Comparison of ENCODE assay signal across 10 cellular contexts in genomic region chr17:48609754-48610281, GRCh38. TPM values are rescaled to one million over a fixed set of nuclear protein-coding genes. Genes with fewer than 3 reads are reported as not detected.
DNase-seq lines count a peak whose midpoint lies in the region; ATAC-seq and TF ChIP-seq lines count a peak whose summit lies in the region.
"Had no signal": no experiment of that assay in that cellular context is flagged by ENCODE, and none has a peak within 500 bp of the region (broad histone marks: within the 10 kb centered on the region; RNA-seq: fewer than 3 reads in every experiment).

No MANE protein-coding gene starts in this region.

- peak overlapping the region; percentile 85 to 91 for H2BK12ac ChIP-seq in mesenchymal stem cell (ENCODE audit: low read length in 2 of 2)

- ATAC-seq in right cardiac atrium, result no peak

- H3K4me1 Mint-ChIP-seq in activated T-helper 2 cell treated with anti-CD3 and anti-CD28 coated beads, Interferon-gamma antibody, Interleukin-2, Interleukin-4, amounts not matched to agents 10 μg/mL and 5 μg/mL and 100 μg/mL, durations not matched to agents 14 hours and 24 hours and 36 hours (ENCODE audit: low read depth), result peaks cover 25% of the 10 kb centered on the region

- H3K9me3 Mint-ChIP-seq in activated T-helper 2 cell treated with anti-CD3 and anti-CD28 coated beads, Interferon-gamma antibody, Interleukin-2, Interleukin-4, amounts not matched to agents 10 μg/mL and 5 μg/mL and 100 μg/mL, durations not matched to agents 14 hours and 24 hours and 36 hours, result no peaks in the 10 kb centered on the region

- peak overlapping the region; percentile 99 for H2BK120ac ChIP-seq in mesenchymal stem cell (ENCODE audit: low read depth, low read length)

- intact Hi-C loops in right cardiac atrium (cut with DNase I), result loop anchor here in 2 of 4 donors (10.0 kb wide), 2 partner anchors 305 to 585 kb away; no protein-coding TSS in a partner anchor
- intact Hi-C loops in cardiac septum (cut with DNase I), result loop anchor here (10.0 kb wide), 2 partner anchors 385 to 585 kb away; partner anchors contain the start of gene IGF2BP1
- intact Hi-C loops in activated T-helper 2 cell treated with anti-CD3 and anti-CD28 coated beads, Interferon-gamma antibody, Interleukin-2, Interleukin-4, amounts not matched to agents 10 μg/mL and 5 μg/mL and 100 μg/mL, durations not matched to agents 14 hours and 24 hours and 36 hours (cut with micrococcal nuclease), result loop anchor here (5.0 to 10.0 kb wide), 3 partner anchors 37 to 1355 kb away; partner anchors contain the start of genes DLX4 and IGF2BP1
- intact Hi-C loops in vagina (cut with DNase I), result no loop called here

- H3K27ac ChIP-seq in right cardiac atrium (ENCODE audit: low read length), result no peak overlapping the region
- H3K27ac ChIP-seq in mesenchymal stem cell (ENCODE audit: low read length, poor library complexity, severe bottlenecking), result peak overlapping the region; percentile 64
- peak overlapping the region; percentile 49 for H3K27ac ChIP-seq in vagina

- H3K9ac ChIP-seq in mesenchymal stem cell (ENCODE audit: low read length), result peak overlapping the region; percentile 98

- peak overlapping the region; percentile 16 to 84 for H3K23ac ChIP-seq in mesenchymal stem cell (ENCODE audit: low read length in 2 of 2)

- H2AFZ ChIP-seq in mesenchymal stem cell (ENCODE audit: low read depth, low read length), result no peak overlapping the region

- peak overlapping the region; percentile 97 for H3K4me2 ChIP-seq in mesenchymal stem cell (ENCODE audit: low read length, poor library complexity, severe bottlenecking)

- TF ChIP-seq POLR2A in vagina (IDR thresholded peaks at IDR 0.05), result no peak

- H3K9me3 ChIP-seq in right cardiac atrium (ENCODE audit: control insufficient read depth, low read length), result no peaks in the 10 kb centered on the region
- no peaks in the 10 kb centered on the region for H3K9me3 ChIP-seq in mesenchymal stem cell (ENCODE audit: control insufficient read depth, low read length)
- no peaks in the 10 kb centered on the region for H3K9me3 ChIP-seq in vagina

- WGBS in right cardiac atrium, result 7% methylated on average over 15 of the region's 15 CpGs
- WGBS in mesenchymal stem cell, result under 1% methylated on average over 11 of the region's 15 CpGs

- H3K36me3 ChIP-seq in mesenchymal stem cell (ENCODE audit: control insufficient read depth in 1 of 2, insufficient read depth in 2 of 2, low read depth in 1 of 2, low read length in 2 of 2), result peaks cover 5 to 13% of the 10 kb centered on the region in 2 experiments
- no peaks in the 10 kb centered on the region for H3K36me3 ChIP-seq in vagina

- peak overlapping the region; percentile 76 for H2AK5ac ChIP-seq in mesenchymal stem cell (ENCODE audit: low read length, severe bottlenecking)

- H3K4me1 ChIP-seq in right cardiac atrium (ENCODE audit: control insufficient read depth, insufficient read depth, low read length) (no peaks in the 10 kb centered on the region), mesenchymal stem cell (ENCODE audit: control insufficient read depth, insufficient read depth, low read depth, low read length) (peaks cover 25% of the 10 kb centered on the region), vagina (peaks cover 28% of the 10 kb centered on the region)

- H3K79me1 ChIP-seq in mesenchymal stem cell (replicated peaks; ENCODE audit: low read length, poor library complexity, severe bottlenecking), result peaks cover 14% of the 10 kb centered on the region

- peak overlapping the region; percentile 97 to 99 for H3K4ac ChIP-seq in mesenchymal stem cell (ENCODE audit: low read depth in 1 of 2, low read length in 2 of 2)

- no peaks in the 10 kb centered on the region for H3K36me3 Mint-ChIP-seq in activated T-helper 2 cell treated with anti-CD3 and anti-CD28 coated beads, Interferon-gamma antibody, Interleukin-2, Interleukin-4, amounts not matched to agents 10 μg/mL and 5 μg/mL and 100 μg/mL, durations not matched to agents 14 hours and 24 hours and 36 hours (ENCODE audit: low read depth)

- peak overlapping the region; percentile 94 for H2BK15ac ChIP-seq in mesenchymal stem cell (ENCODE audit: low read depth, poor library complexity, severe bottlenecking)

- peaks cover 77% of the 10 kb centered on the region for H3K27me3 Mint-ChIP-seq in activated T-helper 2 cell treated with anti-CD3 and anti-CD28 coated beads, Interferon-gamma antibody, Interleukin-2, Interleukin-4, amounts not matched to agents 10 μg/mL and 5 μg/mL and 100 μg/mL, durations not matched to agents 14 hours and 24 hours and 36 hours (ENCODE audit: low read depth)

- H3K27ac Mint-ChIP-seq in activated T-helper 2 cell treated with anti-CD3 and anti-CD28 coated beads, Interferon-gamma antibody, Interleukin-2, Interleukin-4, amounts not matched to agents 10 μg/mL and 5 μg/mL and 100 μg/mL, durations not matched to agents 14 hours and 24 hours and 36 hours, result no peak overlapping the region

- H3K4me3 ChIP-seq in right cardiac atrium (ENCODE audit: low read length), result peak overlapping the region; percentile 16
- H3K4me3 ChIP-seq in mesenchymal stem cell (ENCODE audit: insufficient read depth in 1 of 2, low read depth in 1 of 2, low read length in 2 of 2), result peak overlapping the region; percentile 67 to 87
- H3K4me3 ChIP-seq in vagina, result peak overlapping the region; percentile 42 to 60

- TF ChIP-seq CTCF in vagina (IDR thresholded peaks at IDR 0.05), result no peak

- H3K27me3 ChIP-seq in right cardiac atrium (ENCODE audit: control insufficient read depth, insufficient read depth), result peaks cover 3% of the 10 kb centered on the region
- peaks cover 1 to 9% of the 10 kb centered on the region in 2 experiments for H3K27me3 ChIP-seq in mesenchymal stem cell (ENCODE audit: control insufficient read depth in 1 of 2, insufficient read depth in 1 of 2, low read length in 2 of 2)
- H3K27me3 ChIP-seq in vagina, result peaks cover 12% of the 10 kb centered on the region

- DNase-seq in right cardiac atrium (no peak), cardiac septum (ENCODE audit: low spot score) (no peak), mesenchymal stem cell (no peak), vagina (ENCODE audit: extremely low spot score in 2 of 2) (no peak), SW 1271 (lab: John Stamatoyannopoulos, UW) (no peak), HUDEP-2 (lab: John Stamatoyannopoulos, UW; ENCODE audit: unreplicated experiment in 76 of 76) (no peak)
- DNase-seq in activated T-helper 2 cell treated with anti-CD3 and anti-CD28 coated beads, Interferon-gamma antibody, Interleukin-2, Interleukin-4, amounts not matched to agents 10 μg/mL and 5 μg/mL and 100 μg/mL, durations not matched to agents 14 hours and 24 hours and 36 hours (ENCODE audit: low spot score), result no peak
- DNase-seq in effector CD4-positive, alpha-beta T cell, result no peak
- DNase-seq: NCI-H524 treated with DMSO at 0.1 percent for 48 hours, nucleus accumbens had no signal

- H4K91ac ChIP-seq in mesenchymal stem cell (ENCODE audit: low read length), result peak overlapping the region; percentile 96

- H3K4me3 Mint-ChIP-seq in activated T-helper 2 cell treated with anti-CD3 and anti-CD28 coated beads, Interferon-gamma antibody, Interleukin-2, Interleukin-4, amounts not matched to agents 10 μg/mL and 5 μg/mL and 100 μg/mL, durations not matched to agents 14 hours and 24 hours and 36 hours (ENCODE audit: low read depth), result peak overlapping the region; percentile 84

- H3K18ac ChIP-seq in mesenchymal stem cell (ENCODE audit: low read depth in 1 of 2, low read length in 2 of 2), result peak overlapping the region; percentile 99

- peak overlapping the region; percentile 50 to 88 for H3K14ac ChIP-seq in mesenchymal stem cell (ENCODE audit: low read length in 2 of 2)

- peak overlapping the region; percentile 96 for H4K8ac ChIP-seq in mesenchymal stem cell (ENCODE audit: low read length)

- H2BK5ac ChIP-seq in mesenchymal stem cell (ENCODE audit: low read depth, low read length, poor library complexity, severe bottlenecking), result peak overlapping the region; percentile 53

RNA-seq across cellular contexts. Expression of gene HOXB7, which starts 1.0 kb away (rescaled TPM):
- total RNA-seq in right cardiac atrium (under 1 TPM; 0.50 to 0.80 (median 0.59) TPM), cardiac septum (0.22 TPM), vagina (3.2 TPM)
- polyA plus RNA-seq in right cardiac atrium, result 0.48 TPM
- 0.39 and 0.64 TPM in 2 replicates for total RNA-seq in activated T-helper 2 cell treated with anti-CD3 and anti-CD28 coated beads, Interferon-gamma antibody, Interleukin-2, Interleukin-4, amounts not matched to agents 10 μg/mL and 5 μg/mL and 100 μg/mL, durations not matched to agents 14 hours and 24 hours and 36 hours
- polyA plus RNA-seq in mesenchymal stem cell (2013, experiment 1 of 2), result 108 TPM
- polyA plus RNA-seq in mesenchymal stem cell (2013, experiment 2 of 2), result 115 TPM

RNA-seq across cellular contexts. Expression of gene HOXB6, which starts 5.0 kb away (rescaled TPM):
- total RNA-seq in right cardiac atrium (1 to 10 TPM in 2 of 4 donors, under 1 TPM in 2; 0.74 to 1.8 (median 1.0) TPM), cardiac septum (0.92 TPM), vagina (1.2 TPM)
- 1.1 TPM for polyA plus RNA-seq in right cardiac atrium
- total RNA-seq in activated T-helper 2 cell treated with anti-CD3 and anti-CD28 coated beads, Interferon-gamma antibody, Interleukin-2, Interleukin-4, amounts not matched to agents 10 μg/mL and 5 μg/mL and 100 μg/mL, durations not matched to agents 14 hours and 24 hours and 36 hours, result 0.52 and 0.62 TPM in 2 replicates
- polyA plus RNA-seq in mesenchymal stem cell (2013, experiment 1 of 2), result 37.1 TPM
- polyA plus RNA-seq in mesenchymal stem cell (2013, experiment 2 of 2), result 35.9 TPM

RNA-seq across cellular contexts. Expression of gene HOXB8, which starts 5.3 kb away (rescaled TPM):
- total RNA-seq in right cardiac atrium, result not detected
- polyA plus RNA-seq in right cardiac atrium, result not detected
- not detected for total RNA-seq in cardiac septum
- not detected in 2 replicates for total RNA-seq in activated T-helper 2 cell treated with anti-CD3 and anti-CD28 coated beads, Interferon-gamma antibody, Interleukin-2, Interleukin-4, amounts not matched to agents 10 μg/mL and 5 μg/mL and 100 μg/mL, durations not matched to agents 14 hours and 24 hours and 36 hours
- polyA plus RNA-seq in mesenchymal stem cell (2013, experiment 1 of 2), result 53.4 TPM
- polyA plus RNA-seq in mesenchymal stem cell (2013, experiment 2 of 2), result 50.0 TPM
- not detected for total RNA-seq in vagina

RNA-seq across cellular contexts. Expression of gene HOXB5, which starts 16.2 kb away (rescaled TPM):
- total RNA-seq in right cardiac atrium (under 1 TPM in 3 of 4 donors, not detected in 1; 0.12 to 0.37 (median 0.14) TPM), cardiac septum (not detected), vagina (0.74 TPM)
- polyA plus RNA-seq in right cardiac atrium, result 0.14 TPM
- not detected in 2 replicates for total RNA-seq in activated T-helper 2 cell treated with anti-CD3 and anti-CD28 coated beads, Interferon-gamma antibody, Interleukin-2, Interleukin-4, amounts not matched to agents 10 μg/mL and 5 μg/mL and 100 μg/mL, durations not matched to agents 14 hours and 24 hours and 36 hours
- 15.0 TPM for polyA plus RNA-seq in mesenchymal stem cell (2013, experiment 1 of 2)
- 14.1 TPM for polyA plus RNA-seq in mesenchymal stem cell (2013, experiment 2 of 2)

RNA-seq across cellular contexts. Expression of gene HOXB9, which starts 16.3 kb away (rescaled TPM):
- total RNA-seq in right cardiac atrium (not detected), cardiac septum (not detected), vagina (not detected)
- polyA plus RNA-seq in right cardiac atrium, result 0.02 TPM
- total RNA-seq in activated T-helper 2 cell treated with anti-CD3 and anti-CD28 coated beads, Interferon-gamma antibody, Interleukin-2, Interleukin-4, amounts not matched to agents 10 μg/mL and 5 μg/mL and 100 μg/mL, durations not matched to agents 14 hours and 24 hours and 36 hours, result 0.16 TPM in 2 replicates
- polyA plus RNA-seq in mesenchymal stem cell (2013, experiment 1 of 2), result 47.3 TPM
- 47.4 TPM for polyA plus RNA-seq in mesenchymal stem cell (2013, experiment 2 of 2)

Comparison
In these comparisons a context has a peak if more than half of its experiments do, and no peak if none do; other contexts are left out.
1. H3K4me3 ChIP-seq: peak in every context shown above with its lines; median percentile 77 in mesenchymal stem cell; 51 in vagina; 16 in right cardiac atrium.